In genomic region chr5:142701673-142702311, GRCh38 we compare ENCODE assay signal across 1 cellular context.
TF ChIP-seq lines count a peak whose summit lies in the region.

No MANE protein-coding gene starts in this region.

TF ChIP-seq in GM23338, 12 proteins besides CTCF, POLR2A, EP300 and RAD21 (continued from another document):
- peak; percentile 31 for TF ChIP-seq REST (IDR thresholded peaks at IDR 0.05; ENCODE audit: unreplicated experiment)
